ENCODE assay signal across 2 cellular contexts in genomic region chr7:2041496-2042367, GRCh38.
TF ChIP-seq lines count a peak whose summit lies in the region.

No MANE protein-coding gene starts in this region.

TF ChIP-seq in GM12891, 5 proteins besides CTCF, POLR2A, EP300 and RAD21:
- TF ChIP-seq TAF1 (IDR thresholded peaks at IDR 0.05; ENCODE audit: low read depth, low read length) (no peak), SPI1 (IDR thresholded peaks at IDR 0.05; ENCODE audit: low read depth, low read length) (no peak), PAX5 (IDR thresholded peaks at IDR 0.05; ENCODE audit: insufficient read depth, low read length, severe bottlenecking) (no peak), POLR2AphosphoS5 (IDR thresholded peaks at IDR 0.05; ENCODE audit: low read depth, low read length) (no peak), POU2F2 (IDR thresholded peaks at IDR 0.05; ENCODE audit: low read depth, low read length) (no peak)

TF ChIP-seq in H1, 55 proteins besides CTCF, POLR2A, EP300 and RAD21:
- TF ChIP-seq USF2 (IDR thresholded peaks at IDR 0.05; ENCODE audit: low read length): no peak
